12 cellular contexts compared by ENCODE assay signal in genomic region chr5:150636391-150637244, GRCh38. TPM values are rescaled to one million over a fixed set of nuclear protein-coding genes. Genes with fewer than 3 reads are reported as not detected.
A peak's percentile ranks its signal among the peaks of the same experiment; 100 is the strongest.
DNase-seq lines count a peak whose midpoint lies in the region; ATAC-seq, FAIRE-seq and TF ChIP-seq lines count a peak whose summit lies in the region.
"Had no signal": no experiment of that assay in that cellular context is flagged by ENCODE, and none has a peak within 500 bp of the region (broad histone marks: within the 10 kb centered on the region; RNA-seq: fewer than 3 reads in every experiment).

No MANE protein-coding gene starts in this region.

- ATAC-seq in pancreas = peak in 3 of 4 donors; percentile 42 to 59 (median 51)
- no peak for ATAC-seq in naive thymus-derived CD4-positive, alpha-beta T cell
- ATAC-seq: natural killer cell; stimulated activated memory B cell treated with anti-CD40 and anti-IgM and Interleukin-4, amounts not matched to agents 10 μg/mL and 1 μg/mL and 100 μg/mL, for 72 hours had no signal

- H3K27me3 ChIP-seq in SJCRH30 (no peaks in the 10 kb centered on the region), pancreas (no peaks in the 10 kb centered on the region)
- H3K27me3 ChIP-seq in naive thymus-derived CD4-positive, alpha-beta T cell (ENCODE audit: control insufficient read depth in 2 of 2, insufficient read depth in 2 of 2, low read length in 2 of 2) = no peaks in the 10 kb centered on the region

- 66 to 72% methylated on average over 6 of the region's 6 CpGs for WGBS in pancreas, 2 donors

- no peak for TF ChIP-seq POLR2A in GM12891 (IDR thresholded peaks at IDR 0.05; ENCODE audit: low read depth, low read length)

- H3K4me3 Mint-ChIP-seq in naive thymus-derived CD4-positive, alpha-beta T cell = no peak overlapping the region
- H3K4me3 Mint-ChIP-seq: natural killer cell; stimulated activated memory B cell treated with anti-CD40 and anti-IgM and Interleukin-4, amounts not matched to agents 10 μg/mL and 1 μg/mL and 100 μg/mL, for 72 hours had no signal

- intact Hi-C loops in pancreas (cut with DNase I) = no loop called here
- intact Hi-C loops in naive thymus-derived CD4-positive, alpha-beta T cell (cut with micrococcal nuclease) = no loop called here

- peak overlapping the region; percentile 25; the same call in 1 of the 2 replicates for H3K27ac ChIP-seq in SJCRH30
- H3K27ac ChIP-seq in pancreas = peak overlapping the region in 3 of 4 donors; percentile 7 to 90 (median 86)
- no peak overlapping the region for H3K27ac ChIP-seq in naive thymus-derived CD4-positive, alpha-beta T cell (ENCODE audit: low read depth, low read length)

- FAIRE-seq in pancreas (lab: Jason Lieb, UNC) (no peak), GM12891 (lab: Jason Lieb, UNC) (no peak)

- no peaks in the 10 kb centered on the region for H3K36me3 Mint-ChIP-seq in naive thymus-derived CD4-positive, alpha-beta T cell
- H3K36me3 Mint-ChIP-seq: natural killer cell had no signal

- H3K4me1 ChIP-seq in SJCRH30 (peaks cover 53% of the 10 kb centered on the region), pancreas (peaks cover 14 to 53% (median 21%) of the 10 kb centered on the region in 3 donors)
- no peaks in the 10 kb centered on the region for H3K4me1 ChIP-seq in naive thymus-derived CD4-positive, alpha-beta T cell (ENCODE audit: control insufficient read depth in 2 of 2, insufficient read depth in 2 of 2, low read length in 2 of 2)

- H3K4me1 Mint-ChIP-seq in naive thymus-derived CD4-positive, alpha-beta T cell = peaks cover 0 to 5% (median 0%) of the 10 kb centered on the region in 7 donors
- H3K4me1 Mint-ChIP-seq: natural killer cell had no signal

- CTCF ChIA-PET in naive thymus-derived CD4-positive, alpha-beta T cell (lab: Charles Lee) = no interaction called here

- POLR2A ChIA-PET in naive thymus-derived CD4-positive, alpha-beta T cell (lab: Charles Lee) = no interaction called here

- H3K9me3 ChIP-seq in SJCRH30 (replicated peaks) (no peaks in the 10 kb centered on the region), pancreas (no peaks in the 10 kb centered on the region)
- H3K9me3 ChIP-seq in naive thymus-derived CD4-positive, alpha-beta T cell (ENCODE audit: control insufficient read depth in 2 of 3, low read length in 3 of 3) = no peaks in the 10 kb centered on the region

- no peak overlapping the region for H3K27ac Mint-ChIP-seq in naive thymus-derived CD4-positive, alpha-beta T cell
- H3K27ac Mint-ChIP-seq: natural killer cell; stimulated activated memory B cell treated with anti-CD40 and anti-IgM and Interleukin-4, amounts not matched to agents 10 μg/mL and 1 μg/mL and 100 μg/mL, for 72 hours had no signal

- TF ChIP-seq CTCF in fibroblast of the aortic adventitia (IDR thresholded peaks at IDR 0.05; ENCODE audit: insufficient read depth, low read length) = no peak
- no peak for TF ChIP-seq CTCF in pancreas (IDR thresholded peaks at IDR 0.05)

- H3K4me3 ChIP-seq in SJCRH30 (no peak overlapping the region), fibroblast of the aortic adventitia (ENCODE audit: low read depth, low read length) (no peak overlapping the region), pancreas (no peak overlapping the region)
- no peak overlapping the region for H3K4me3 ChIP-seq in naive thymus-derived CD4-positive, alpha-beta T cell (ENCODE audit: low read length)

- H3K36me3 ChIP-seq in SJCRH30 (no peaks in the 10 kb centered on the region), pancreas (no peaks in the 10 kb centered on the region)
- H3K36me3 ChIP-seq in naive thymus-derived CD4-positive, alpha-beta T cell (ENCODE audit: control insufficient read depth in 2 of 3, insufficient read depth in 3 of 3, low read length in 3 of 3) = no peaks in the 10 kb centered on the region

- peaks cover 0 to 2% (median 0%) of the 10 kb centered on the region in 11 donors for H3K9me3 Mint-ChIP-seq in naive thymus-derived CD4-positive, alpha-beta T cell
- H3K9me3 Mint-ChIP-seq: natural killer cell; stimulated activated memory B cell treated with anti-CD40 and anti-IgM and Interleukin-4, amounts not matched to agents 10 μg/mL and 1 μg/mL and 100 μg/mL, for 72 hours had no signal

- peak; percentile 29 for DNase-seq in COR-L47 (lab: John Stamatoyannopoulos, UW)
- peak; percentile 55 to 64 for DNase-seq in SJCRH30
- DNase-seq in fibroblast of the aortic adventitia (ENCODE audit: low read depth) = peak; percentile 70
- DNase-seq in pancreas = peak in 5 of 6 donors; percentile 75 to 81 (median 80)
- no peak for DNase-seq in NCI-H2107 (lab: John Stamatoyannopoulos, UW)
- no peak for DNase-seq in GM12891 (ENCODE audit: insufficient read length, low spot score)
- no peak for DNase-seq in naive thymus-derived CD4-positive, alpha-beta T cell
- DNase-seq in stimulated activated CD8-positive, alpha-beta memory T cell treated with anti-CD3 and anti-CD28 coated beads, Interleukin-4, amount 100 ng/mL, for 48 hours = no peak
- DNase-seq: DND-41, MM.1S, natural killer cell had no signal

- peaks cover 0 to 18% (median 4%) of the 10 kb centered on the region in 5 donors for H3K27me3 Mint-ChIP-seq in naive thymus-derived CD4-positive, alpha-beta T cell
- H3K27me3 Mint-ChIP-seq: stimulated activated memory B cell treated with anti-CD40 and anti-IgM and Interleukin-4, amounts not matched to agents 10 μg/mL and 1 μg/mL and 100 μg/mL, for 72 hours had no signal

TF ChIP-seq in GM12891, 5 proteins besides CTCF, POLR2A, EP300 and RAD21:
- no peak for TF ChIP-seq POU2F2 (IDR thresholded peaks at IDR 0.05; ENCODE audit: low read depth, low read length)
- TF ChIP-seq POLR2AphosphoS5 (IDR thresholded peaks at IDR 0.05; ENCODE audit: low read depth, low read length) = no peak
- TF ChIP-seq SPI1 (IDR thresholded peaks at IDR 0.05; ENCODE audit: low read depth, low read length) = no peak
- no peak for TF ChIP-seq TAF1 (IDR thresholded peaks at IDR 0.05; ENCODE audit: low read depth, low read length)
- TF ChIP-seq PAX5 (IDR thresholded peaks at IDR 0.05; ENCODE audit: insufficient read depth, low read length, severe bottlenecking) = no peak

RNA-seq across cellular contexts. Expression of gene SYNPO, which starts 3.8 kb away (rescaled TPM):
- 2.3 and 3.2 TPM in 2 replicates for total RNA-seq in SJCRH30 (2014; rRNA removed; shearing (Covaris generic))
- total RNA-seq in fibroblast of the aortic adventitia (ENCODE audit: low replicate concordance) = 3.9 and 4.6 TPM in 2 replicates
- 10 to 100 TPM; 23.3 to 68.3 (median 28.4) TPM for total RNA-seq in pancreas
- polyA plus RNA-seq in pancreas = 10 to 100 TPM; 28.8 TPM
- polyA plus RNA-seq in GM12891 (2012; ENCODE audit: low read depth, missing spikeins) = 27.9 TPM
- under 1 TPM in 4 of 5 experiments, not detected in 1; 0.07 to 0.59 (median 0.12) TPM for total RNA-seq in naive thymus-derived CD4-positive, alpha-beta T cell
- polyA plus RNA-seq in naive thymus-derived CD4-positive, alpha-beta T cell = not detected

RNA-seq across cellular contexts. Expression of gene MYOZ3, which starts 24.4 kb away (rescaled TPM):
- total RNA-seq in SJCRH30 (2014; rRNA removed; shearing (Covaris generic)) = 0.02 TPM in 1 of 2 replicates, not detected in the other
- total RNA-seq in fibroblast of the aortic adventitia (ENCODE audit: low replicate concordance) = 0.16 and 0.72 TPM in 2 replicates
- total RNA-seq in pancreas = under 1 TPM in 5 of 6 donors, not detected in 1; 0.05 to 0.50 (median 0.31) TPM
- polyA plus RNA-seq in pancreas = under 1 TPM; 0.23 to 0.28 TPM
- polyA plus RNA-seq in GM12891 (2012; ENCODE audit: low read depth, missing spikeins) = 0.18 TPM
- total RNA-seq in naive thymus-derived CD4-positive, alpha-beta T cell = not detected
- under 1 TPM in 1 of 2 donors, not detected in 1; 0.15 TPM for polyA plus RNA-seq in naive thymus-derived CD4-positive, alpha-beta T cell
- total RNA-seq: natural killer cell had no signal

Comparison
In these comparisons a context has a peak if more than half of its experiments do, and no peak if none do; other contexts are left out.
1. DNase-seq: peak in COR-L47 (single experiment), SJCRH30 (2 of 2), fibroblast of the aortic adventitia (single experiment) and pancreas (5 of 6); none in NCI-H2107 (single experiment), GM12891 (single experiment), naive thymus-derived CD4-positive, alpha-beta T cell (0 of 9) and stimulated activated CD8-positive, alpha-beta memory T cell treated with anti-CD3 and anti-CD28 coated beads, Interleukin-4, amount 100 ng/mL, for 48 hours (single experiment).